9 cellular contexts compared by ENCODE assay signal in genomic region chr4:112766422-112766821, GRCh38.
A peak's percentile ranks its signal among the peaks of the same experiment; 100 is the strongest.
DNase-seq lines count a peak whose midpoint lies in the region; ATAC-seq, FAIRE-seq and TF ChIP-seq lines count a peak whose summit lies in the region.
"Had no signal": no experiment of that assay in that cellular context is flagged by ENCODE, and none has a peak within 500 bp of the region (broad histone marks: within the 10 kb centered on the region; RNA-seq: fewer than 3 reads in every experiment).

No MANE protein-coding gene starts in this region.

- no peak for FAIRE-seq in small intestine (lab: Jason Lieb, UNC)

- 16 to 32% (median 22%) methylated on average over 3 of the region's 3 CpGs for WGBS in small intestine, 3 donors

- H3K27ac ChIP-seq in OCI-LY1 (ENCODE audit: low read depth, low read length, poor library complexity, severe bottlenecking), result no peak overlapping the region
- H3K27ac ChIP-seq in CD4-positive, alpha-beta memory T cell (ENCODE audit: low read depth, low read length), result no peak overlapping the region
- no peak overlapping the region for H3K27ac ChIP-seq in small intestine (ENCODE audit: low read depth in 1 of 2, low read length in 1 of 2)

- no peaks in the 10 kb centered on the region for H3K36me3 ChIP-seq in OCI-LY1 (ENCODE audit: insufficient read depth, low read length)
- H3K36me3 ChIP-seq in CD4-positive, alpha-beta memory T cell (ENCODE audit: insufficient read depth, low read length), result no peaks in the 10 kb centered on the region
- H3K36me3 ChIP-seq in small intestine (ENCODE audit: control insufficient read depth in 2 of 2, insufficient read depth in 2 of 2, low read length in 2 of 2), result no peaks in the 10 kb centered on the region

- CTCF ChIA-PET in AG04449 (lab: Yijun Ruan, JAX), result interaction anchor here (0.6 to 9.9 kb wide), 34 partner anchors 9 to 667 kb away, joined by 3 to 289 read pairs (median 5); no protein-coding TSS in a partner anchor
- CTCF ChIA-PET in CD4-positive, alpha-beta memory T cell (lab: Charles Lee; ENCODE audit: partially characterized antibody), result interaction anchor here (0.7 to 4.8 kb wide), 6 partner anchors 111 to 1918 kb away, joined by 3 to 57 read pairs (median 3); no protein-coding TSS in a partner anchor

- intact Hi-C loops in CD4-positive, alpha-beta memory T cell (cut with micrococcal nuclease), result no loop called here

- no peaks in the 10 kb centered on the region for H3K9me3 Mint-ChIP-seq in CD4-positive, alpha-beta memory T cell
- H3K9me3 Mint-ChIP-seq: dendritic cell treated with granulocyte-macrophage colony-stimulating factor and Interleukin-4, amounts not matched to agents 40 ng/mL and 50 ng/mL, for 4 days had no signal

- no peak overlapping the region for H3K4me2 ChIP-seq in OCI-LY1 (ENCODE audit: low read length)

- ATAC-seq in HG03571 (IDR thresholded peaks at IDR 0.05; ENCODE audit: unreplicated experiment), result no peak
- no peak for ATAC-seq in HG02610 (IDR thresholded peaks at IDR 0.05; ENCODE audit: unreplicated experiment)

- no peaks in the 10 kb centered on the region for H4K20me1 ChIP-seq in OCI-LY1 (ENCODE audit: insufficient read depth, low read length)

- no peak overlapping the region for H3K4me3 Mint-ChIP-seq in CD4-positive, alpha-beta memory T cell
- H3K4me3 Mint-ChIP-seq: dendritic cell treated with granulocyte-macrophage colony-stimulating factor and Interleukin-4, amounts not matched to agents 40 ng/mL and 50 ng/mL, for 4 days had no signal

- H3K36me3 Mint-ChIP-seq in CD4-positive, alpha-beta memory T cell, result no peaks in the 10 kb centered on the region

- TF ChIP-seq CTCF in AG04449 (IDR thresholded peaks at IDR 0.05; ENCODE audit: insufficient read depth, low read length, missing control alignments), result peak; percentile 53
- TF ChIP-seq CTCF in GM10266 (IDR thresholded peaks at IDR 0.05; ENCODE audit: control insufficient read depth, insufficient read depth, low read depth, missing control alignments), result peak; percentile 48
- peak; percentile 56 for TF ChIP-seq CTCF in OCI-LY1 (IDR thresholded peaks at IDR 0.05; ENCODE audit: low read length)

- no peaks in the 10 kb centered on the region for H3K9me3 ChIP-seq in OCI-LY1 (ENCODE audit: low read length)
- no peaks in the 10 kb centered on the region for H3K9me3 ChIP-seq in CD4-positive, alpha-beta memory T cell (ENCODE audit: control insufficient read depth in 1 of 2, low read length in 2 of 2)
- no peaks in the 10 kb centered on the region for H3K9me3 ChIP-seq in small intestine (ENCODE audit: control insufficient read depth, low read depth)

- no peak overlapping the region for H2AFZ ChIP-seq in OCI-LY1 (ENCODE audit: low read length)

- H3F3A ChIP-seq in OCI-LY1 (ENCODE audit: insufficient read depth, low read length), result no peaks in the 10 kb centered on the region

- no peak overlapping the region for H3K4me3 ChIP-seq in AG04449 (ENCODE audit: low read depth, low read length)
- H3K4me3 ChIP-seq in OCI-LY1 (ENCODE audit: low read depth, low read length, poor library complexity, severe bottlenecking), result no peak overlapping the region
- no peak overlapping the region for H3K4me3 ChIP-seq in CD4-positive, alpha-beta memory T cell (ENCODE audit: low read length in 2 of 2)
- H3K4me3 ChIP-seq in small intestine (ENCODE audit: low read depth in 1 of 2, low read length in 2 of 2), result no peak overlapping the region

- no peaks in the 10 kb centered on the region for H3K79me2 ChIP-seq in OCI-LY1 (ENCODE audit: insufficient read depth, low read length)

- H3K4me1 ChIP-seq in OCI-LY1 (ENCODE audit: insufficient read depth, low read length, severe bottlenecking) (peaks cover 3% of the 10 kb centered on the region), small intestine (ENCODE audit: control insufficient read depth in 2 of 2, insufficient read depth in 1 of 2, low read depth in 1 of 2, low read length in 1 of 2) (no peaks in the 10 kb centered on the region)
- no peaks in the 10 kb centered on the region for H3K4me1 ChIP-seq in CD4-positive, alpha-beta memory T cell (ENCODE audit: insufficient read depth, low read length)

- H3K27me3 ChIP-seq in OCI-LY1 (ENCODE audit: insufficient read depth, low read length) (no peaks in the 10 kb centered on the region), small intestine (ENCODE audit: control insufficient read depth in 2 of 2, insufficient read depth in 2 of 2, low read length in 2 of 2) (no peaks in the 10 kb centered on the region)
- H3K27me3 ChIP-seq in CD4-positive, alpha-beta memory T cell (ENCODE audit: insufficient read depth, low read length), result no peaks in the 10 kb centered on the region

- DNase-seq in AG04449 (ENCODE audit: low read depth, low spot score) (no peak), GM10266 (ENCODE audit: extremely low spot score) (peak; percentile 26), fibroblast of peridontal ligament (ENCODE audit: extremely low read depth) (peak; percentile 65), small intestine (no peak)
- DNase-seq in CD4-positive, alpha-beta memory T cell, result no peak

- H3K27me3 Mint-ChIP-seq in CD4-positive, alpha-beta memory T cell, result peaks cover 0 to 1% of the 10 kb centered on the region in 2 donors
- H3K27me3 Mint-ChIP-seq: dendritic cell treated with granulocyte-macrophage colony-stimulating factor and Interleukin-4, amounts not matched to agents 40 ng/mL and 50 ng/mL, for 4 days had no signal

- H3K9ac ChIP-seq in OCI-LY1 (ENCODE audit: low read length), result no peak overlapping the region

- POLR2A ChIA-PET in AG04449 (lab: Yijun Ruan, JAX), result no interaction called here
- POLR2A ChIA-PET in CD4-positive, alpha-beta memory T cell (lab: Charles Lee; ENCODE audit: partially characterized antibody), result no interaction called here

- H3K9me2 ChIP-seq in OCI-LY1 (ENCODE audit: low read depth, low read length), result no peaks in the 10 kb centered on the region

- no peak overlapping the region for H3K27ac Mint-ChIP-seq in CD4-positive, alpha-beta memory T cell
- H3K27ac Mint-ChIP-seq: dendritic cell treated with granulocyte-macrophage colony-stimulating factor and Interleukin-4, amounts not matched to agents 40 ng/mL and 50 ng/mL, for 4 days had no signal

- H3K4me1 Mint-ChIP-seq in CD4-positive, alpha-beta memory T cell, result peaks cover 0 to 2% (median under 1%) of the 10 kb centered on the region in 4 donors

Comparison
In these comparisons a context has a peak if more than half of its experiments do, and no peak if none do; other contexts are left out.
1. DNase-seq: peak in GM10266 (single experiment) and fibroblast of peridontal ligament (single experiment); none in AG04449 (single experiment), CD4-positive, alpha-beta memory T cell (0 of 5) and small intestine (single experiment).
2. Peak in every context shown above with its lines, with median percentiles within 50 percentile points of each other: CTCF ChIP-seq.